In the genomic region with DNA sequence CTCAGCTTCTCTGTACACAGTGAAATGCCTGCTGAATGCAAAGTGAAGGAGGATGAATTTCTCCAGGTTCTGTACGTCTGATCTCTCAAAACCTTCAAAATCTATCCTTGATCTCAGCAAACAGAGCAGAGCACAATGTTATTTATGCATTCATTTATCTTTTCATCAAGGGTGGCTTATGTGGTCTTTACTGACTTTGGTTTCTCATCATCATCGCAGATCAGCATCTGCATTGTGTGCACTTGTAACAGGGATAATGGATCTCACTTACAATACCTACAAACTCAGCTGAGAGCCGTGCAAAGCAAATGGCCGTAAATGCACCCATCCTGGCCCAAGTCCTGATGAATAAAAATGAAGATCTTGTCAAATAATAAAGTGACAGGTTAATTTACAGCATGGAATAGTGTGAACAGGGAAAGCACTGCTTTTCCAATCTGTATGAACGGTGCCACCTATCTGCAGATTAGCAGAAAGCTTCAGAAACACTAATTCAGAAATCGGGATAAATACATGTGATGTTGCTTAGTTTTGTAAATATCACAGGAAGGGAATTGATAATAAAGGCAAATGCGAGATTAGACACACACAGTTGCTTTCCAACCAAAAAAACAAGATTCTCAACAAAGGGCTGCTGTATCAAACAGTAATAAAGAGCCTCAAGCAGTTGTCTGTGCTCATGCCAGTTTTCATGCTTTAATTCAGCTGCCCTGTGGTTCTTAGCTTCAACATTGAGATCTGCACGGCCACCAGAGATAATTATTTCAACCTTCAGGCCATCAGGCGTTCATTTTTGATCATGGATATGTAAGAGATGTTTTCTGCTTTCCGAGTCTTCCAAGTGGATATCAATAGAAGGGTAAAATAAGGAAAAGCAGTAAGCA, we compare ENCODE assay signal across 7 cellular contexts.
DNase-seq lines count a peak whose midpoint lies in the region; ATAC-seq, FAIRE-seq and TF ChIP-seq lines count a peak whose summit lies in the region.

No MANE protein-coding gene starts in this region.

- H3K27me3 Mint-ChIP-seq in nephron progenitor cell (ENCODE audit: low read depth, poor library complexity), result no peaks in the 10 kb centered on the region
- H3K27me3 Mint-ChIP-seq in activated T-helper 2 cell treated with anti-CD3 and anti-CD28 coated beads, Interferon-gamma antibody, Interleukin-2, Interleukin-4, amounts not matched to agents 10 μg/mL and 5 μg/mL and 100 μg/mL, durations not matched to agents 14 hours and 24 hours and 36 hours (ENCODE audit: low read depth), result no peaks in the 10 kb centered on the region

- TF ChIP-seq EP300 in GM12878 (IDR thresholded peaks at IDR 0.05; ENCODE audit: borderline replicate concordance in 1 of 2, control insufficient read depth in 1 of 2, low read depth in 2 of 2, low read length in 2 of 2), result no peak

- H3K36me3 Mint-ChIP-seq in nephron progenitor cell (ENCODE audit: low read depth), result no peaks in the 10 kb centered on the region
- H3K36me3 Mint-ChIP-seq in activated T-helper 2 cell treated with anti-CD3 and anti-CD28 coated beads, Interferon-gamma antibody, Interleukin-2, Interleukin-4, amounts not matched to agents 10 μg/mL and 5 μg/mL and 100 μg/mL, durations not matched to agents 14 hours and 24 hours and 36 hours (ENCODE audit: low read depth), result no peaks in the 10 kb centered on the region

- TF ChIP-seq POLR2A in NB4 (IDR thresholded peaks at IDR 0.05; ENCODE audit: extremely low read depth, insufficient read length), result no peak
- TF ChIP-seq POLR2A in GM12878 (IDR thresholded peaks at IDR 0.05; ENCODE audit: low read depth, low read length), result no peak
- TF ChIP-seq POLR2A in lower leg skin (IDR thresholded peaks at IDR 0.05), result no peak

- RAD21 ChIA-PET in GM12878 (lab: Charles Lee; ENCODE audit: unreplicated experiment), result no interaction called here

- H4K20me1 ChIP-seq in GM12878 (ENCODE audit: control insufficient read depth, insufficient read depth), result no peaks in the 10 kb centered on the region

- TF ChIP-seq RAD21 in GM12878 (IDR thresholded peaks at IDR 0.05; ENCODE audit: insufficient read depth, low read depth, low read length), result peak; percentile 41

- intact Hi-C loops in GM12878 (cut with micrococcal nuclease; ENCODE audit: unreplicated experiment) (no loop called here), lower leg skin (cut with DNase I; ENCODE audit: low total_unique reads) (no loop called here)
- intact Hi-C loops in activated T-helper 2 cell treated with anti-CD3 and anti-CD28 coated beads, Interferon-gamma antibody, Interleukin-2, Interleukin-4, amounts not matched to agents 10 μg/mL and 5 μg/mL and 100 μg/mL, durations not matched to agents 14 hours and 24 hours and 36 hours (cut with micrococcal nuclease), result no loop called here

- H3K27me3 ChIP-seq in GM06990 (replicated peaks; ENCODE audit: control insufficient read depth, insufficient read depth, low read length) (no peaks in the 10 kb centered on the region), GM12878 (replicated peaks in 1 of 2; ENCODE audit: control insufficient read depth in 2 of 2, insufficient read depth in 2 of 2, low read length in 1 of 2) (no peaks in the 10 kb centered on the region)

- H3K4me1 ChIP-seq in GM12878 (ENCODE audit: control insufficient read depth, insufficient read depth, low read length), result no peaks in the 10 kb centered on the region

- peak; percentile 45 for TF ChIP-seq CTCF in GM06990 (IDR thresholded peaks at IDR 0.05; ENCODE audit: insufficient read depth, low read length, poor library complexity, severe bottlenecking)
- peak; percentile 39 for TF ChIP-seq CTCF in NB4 (IDR thresholded peaks at IDR 0.05; ENCODE audit: low read depth, low read length)
- peak; percentile 42 to 46 (median 43); a peak in 4 of 6 replicates for TF ChIP-seq CTCF in GM12878 (IDR thresholded peaks at IDR 0.05 in 2 of 3, conservative IDR thresholded peaks at IDR 0.05 in 1 of 3; ENCODE audit: control insufficient read depth in 2 of 3, extremely low read depth in 1 of 3, insufficient read depth in 1 of 3, low read depth in 3 of 3, low read length in 3 of 3)
- peak; percentile 35 for TF ChIP-seq CTCF in nephron progenitor cell (IDR thresholded peaks at IDR 0.05)
- TF ChIP-seq CTCF in lower leg skin (IDR thresholded peaks at IDR 0.05), result no peak

- no peak overlapping the region for H3K27ac ChIP-seq in GM12878 (ENCODE audit: control insufficient read depth, insufficient read depth)

- no peak overlapping the region for H3K4me2 ChIP-seq in GM12878 (ENCODE audit: control insufficient read depth, insufficient read depth)

- no peak overlapping the region for H3K9ac ChIP-seq in GM12878 (ENCODE audit: control insufficient read depth, insufficient read depth, low read length)

- CTCF ChIA-PET in GM12878 (lab: Yijun Ruan, JAX), result interaction anchor here (0.7 to 2.1 kb wide), 18 partner anchors 8 to 299 kb away, joined by 3 to 12 read pairs (median 4); no protein-coding TSS in a partner anchor

- no peak overlapping the region for H2AFZ ChIP-seq in GM12878 (ENCODE audit: control insufficient read depth, low read depth, low read length)

- no peak overlapping the region for H3K4me3 ChIP-seq in GM06990 (replicated peaks; ENCODE audit: low read depth, low read length)
- H3K4me3 ChIP-seq in NB4 (ENCODE audit: low read depth, low read length), result no peak overlapping the region
- no peak overlapping the region for H3K4me3 ChIP-seq in GM12878
- no peak overlapping the region for H3K4me3 ChIP-seq in lower leg skin (ENCODE audit: low read depth, poor library complexity, severe bottlenecking)

- H3K27ac Mint-ChIP-seq in nephron progenitor cell, result no peak overlapping the region
- no peak overlapping the region for H3K27ac Mint-ChIP-seq in activated T-helper 2 cell treated with anti-CD3 and anti-CD28 coated beads, Interferon-gamma antibody, Interleukin-2, Interleukin-4, amounts not matched to agents 10 μg/mL and 5 μg/mL and 100 μg/mL, durations not matched to agents 14 hours and 24 hours and 36 hours

- H3K4me3 Mint-ChIP-seq in nephron progenitor cell, result no peak overlapping the region
- no peak overlapping the region for H3K4me3 Mint-ChIP-seq in activated T-helper 2 cell treated with anti-CD3 and anti-CD28 coated beads, Interferon-gamma antibody, Interleukin-2, Interleukin-4, amounts not matched to agents 10 μg/mL and 5 μg/mL and 100 μg/mL, durations not matched to agents 14 hours and 24 hours and 36 hours (ENCODE audit: low read depth)

- H3K36me3 ChIP-seq in GM06990 (ENCODE audit: control insufficient read depth, insufficient read depth, low read length) (no peaks in the 10 kb centered on the region), GM12878 (ENCODE audit: control insufficient read depth in 2 of 2, insufficient read depth in 2 of 2, low read length in 1 of 2) (no peaks in the 10 kb centered on the region)

- no peaks in the 10 kb centered on the region for H3K9me3 ChIP-seq in GM12878 (replicated peaks; ENCODE audit: control insufficient read depth, insufficient read depth, low read length)

- H3K9me3 Mint-ChIP-seq in nephron progenitor cell, result no peaks in the 10 kb centered on the region
- no peaks in the 10 kb centered on the region for H3K9me3 Mint-ChIP-seq in activated T-helper 2 cell treated with anti-CD3 and anti-CD28 coated beads, Interferon-gamma antibody, Interleukin-2, Interleukin-4, amounts not matched to agents 10 μg/mL and 5 μg/mL and 100 μg/mL, durations not matched to agents 14 hours and 24 hours and 36 hours

- no TSS peak for BruUV-seq in GM12878 (replicated peaks; lab: Mats Ljungman, UMichigan)

- SMC1A ChIA-PET in GM12878 (lab: Charles Lee; ENCODE audit: uncharacterized antibody, unreplicated experiment), result interaction anchor here (0.9 to 1.0 kb wide), 2 partner anchors 12 to 20 kb away, joined by 3 to 5 read pairs; no protein-coding TSS in a partner anchor

- POLR2A ChIA-PET in GM12878 (lab: Charles Lee), result no interaction called here

- FAIRE-seq in GM12878 (lab: Jason Lieb, UNC), result peak; percentile 18

- in situ Hi-C loops in GM12878 (cut with MboI), result no loop called here

- peaks cover 45% of the 10 kb centered on the region for H3K4me1 Mint-ChIP-seq in nephron progenitor cell
- peaks cover 2% of the 10 kb centered on the region for H3K4me1 Mint-ChIP-seq in activated T-helper 2 cell treated with anti-CD3 and anti-CD28 coated beads, Interferon-gamma antibody, Interleukin-2, Interleukin-4, amounts not matched to agents 10 μg/mL and 5 μg/mL and 100 μg/mL, durations not matched to agents 14 hours and 24 hours and 36 hours (ENCODE audit: low read depth)

- no peaks in the 10 kb centered on the region for H3K79me2 ChIP-seq in GM12878 (ENCODE audit: control insufficient read depth, insufficient read depth, low read length)

- DNase-seq in GM06990 (ENCODE audit: extremely low read depth, insufficient read length) (no peak), NB4 (ENCODE audit: low read depth) (peak; percentile 9), GM12878 (ENCODE audit: low read depth, low spot score) (no peak), nephron progenitor cell (no peak), lower leg skin (ENCODE audit: low spot score in 2 of 2) (no peak)
- DNase-seq in activated T-helper 2 cell treated with anti-CD3 and anti-CD28 coated beads, Interferon-gamma antibody, Interleukin-2, Interleukin-4, amounts not matched to agents 10 μg/mL and 5 μg/mL and 100 μg/mL, durations not matched to agents 14 hours and 24 hours and 36 hours (ENCODE audit: low spot score), result no peak

- 77% methylated on average over 10 of the region's 10 CpGs for WGBS in GM12878 (ENCODE audit: insufficient coverage, insufficient replicate concordance, low lambda C conversion rate, missing lambda C conversion rate)
- WGBS in lower leg skin, 2 donors, result 71 to 76% methylated on average over 10 of the region's 10 CpGs

- ATAC-seq in GM12878, result no peak
- ATAC-seq in HG03135 (IDR thresholded peaks at IDR 0.05; ENCODE audit: unreplicated experiment), result no peak

TF ChIP-seq in GM12878, 131 proteins besides CTCF, POLR2A, EP300 and RAD21 (continues in another document):
- TF ChIP-seq HSF1 (IDR thresholded peaks at IDR 0.05; ENCODE audit: low read depth, low read length), result no peak
- TF ChIP-seq MTA3 (IDR thresholded peaks at IDR 0.05; ENCODE audit: borderline replicate concordance, low read length), result no peak

Comparison
In these comparisons a context has a peak if more than half of its experiments do, and no peak if none do; other contexts are left out.
1. CTCF ChIP-seq: peak in GM06990 (single experiment), NB4 (single experiment), GM12878 (3 of 3) and nephron progenitor cell (single experiment); none in lower leg skin (0 of 3).